8 cellular contexts compared by ENCODE assay signal in genomic region chr2:46776687-46777327, GRCh38.
DNase-seq lines count a peak whose midpoint lies in the region; ATAC-seq and TF ChIP-seq lines count a peak whose summit lies in the region.

No MANE protein-coding gene starts in this region.

- H3K27ac ChIP-seq in C4-2B (no peak overlapping the region), OCI-LY3 (ENCODE audit: low read length) (no peak overlapping the region), left ventricle myocardium inferior (replicated peaks) (no peak overlapping the region)

- intact Hi-C loops in left ventricle myocardium inferior (cut with micrococcal nuclease) = loop anchor here (10.0 kb wide), 1 partner anchor 122 kb away; no protein-coding TSS in a partner anchor

- H3K4me3 ChIP-seq in H7 (ENCODE audit: insufficient read depth, low read depth, low read length) (no peak overlapping the region), OCI-LY3 (ENCODE audit: low read length) (peak overlapping the region; percentile 25; the same call in 1 of the 2 replicates), left ventricle myocardium inferior (no peak overlapping the region)

- no peaks in the 10 kb centered on the region for H3K27me3 ChIP-seq in H7 (ENCODE audit: control insufficient read depth, insufficient read depth, low read length)
- no peaks in the 10 kb centered on the region for H3K27me3 ChIP-seq in OCI-LY3 (ENCODE audit: low read depth, low read length)
- H3K27me3 ChIP-seq in left ventricle myocardium inferior (ENCODE audit: low read depth) = no peaks in the 10 kb centered on the region

- H3K79me2 ChIP-seq in OCI-LY3 (ENCODE audit: low read length) = no peaks in the 10 kb centered on the region

- H3K36me3 ChIP-seq in H7 (replicated peaks; ENCODE audit: control insufficient read depth, insufficient read depth, low read length) (no peaks in the 10 kb centered on the region), OCI-LY3 (replicated peaks; ENCODE audit: low read depth, low read length) (no peaks in the 10 kb centered on the region), left ventricle myocardium inferior (no peaks in the 10 kb centered on the region)

- DNase-seq in H7 (peak; percentile 64), left ventricle myocardium inferior (peak; percentile 36)
- DNase-seq in activated naive CD4-positive, alpha-beta T cell treated with Interleukin-2 at 50 U/mL for 16 hours = peak; percentile 48
- peak; percentile 35 for DNase-seq in stimulated activated CD4-positive, alpha-beta T cell treated with anti-CD3 and anti-CD28 coated beads, Interleukin-12 subunit alpha, Interleukin-12 subunit beta, amount 100 ng/mL, for 4 hours

- H3K4me2 ChIP-seq in OCI-LY3 (ENCODE audit: low read length) = peak overlapping the region; percentile 49

- peaks cover 21% of the 10 kb centered on the region for H3K4me1 ChIP-seq in OCI-LY3 (ENCODE audit: low read length)
- H3K4me1 ChIP-seq in left ventricle myocardium inferior = peaks cover 37% of the 10 kb centered on the region

- TF ChIP-seq CTCF in C4-2B (conservative IDR thresholded peaks at IDR 0.05) (peak; percentile 76), OCI-LY3 (IDR thresholded peaks at IDR 0.05; ENCODE audit: low read depth, low read length) (peak; percentile 89), left ventricle myocardium inferior (IDR thresholded peaks at IDR 0.05; ENCODE audit: borderline replicate concordance) (peak; percentile 74)

- no peak overlapping the region for H2AFZ ChIP-seq in OCI-LY3 (ENCODE audit: low read depth, low read length)

- H4K20me1 ChIP-seq in OCI-LY3 (ENCODE audit: insufficient read depth, low read length) = no peaks in the 10 kb centered on the region

- ATAC-seq in GM21447 (IDR thresholded peaks at IDR 0.05; ENCODE audit: unreplicated experiment) (no peak), GM18858 (IDR thresholded peaks at IDR 0.05; ENCODE audit: unreplicated experiment) (no peak)

- H3K9ac ChIP-seq in OCI-LY3 (ENCODE audit: low read length) = no peak overlapping the region

- no peaks in the 10 kb centered on the region for H3K9me3 ChIP-seq in OCI-LY3 (ENCODE audit: insufficient read depth, low read length)
- H3K9me3 ChIP-seq in left ventricle myocardium inferior (replicated peaks) = no peaks in the 10 kb centered on the region
